In genomic region chr11:94519478-94520084, GRCh38 we compare ENCODE assay signal across 1 cellular context.
TF ChIP-seq lines count a peak whose summit lies in the region.

No MANE protein-coding gene starts in this region.

TF ChIP-seq in SK-N-SH treated with all-trans-retinoic acid at 6 μM for 48 hours, 23 proteins besides CTCF, POLR2A, EP300 and RAD21:
- no peak for TF ChIP-seq ZNF70 (CRISPR knock-in tag; IDR thresholded peaks at IDR 0.05)
